8 cellular contexts compared by ENCODE assay signal in the genomic region with DNA sequence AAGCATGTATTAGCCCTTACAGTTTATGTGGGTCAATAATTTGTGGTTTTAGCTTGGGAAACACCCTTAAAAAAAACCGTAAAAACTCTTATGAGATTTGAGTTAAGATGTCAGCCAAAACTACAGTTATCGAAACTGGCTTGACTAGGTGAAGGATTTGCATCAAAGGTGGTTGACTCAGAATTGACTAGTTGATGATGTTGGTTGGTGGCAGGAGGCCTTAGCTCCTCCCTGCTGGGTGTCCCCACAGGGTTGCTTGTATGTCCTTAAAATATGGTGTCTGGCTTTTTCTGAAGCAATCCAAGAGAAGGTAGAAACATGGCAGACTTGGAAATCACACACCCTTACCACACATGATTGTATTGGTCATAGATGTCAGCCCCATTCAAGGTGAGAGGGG.
"Had no signal": no experiment of that assay in that cellular context is flagged by ENCODE, and none has a peak within 500 bp of the region (broad histone marks: within the 10 kb centered on the region; RNA-seq: fewer than 3 reads in every experiment).

No MANE protein-coding gene starts in this region.

- FAIRE-seq: HepG2, HTR-8/SVneo, K562 had no signal

- H3K9ac ChIP-seq: KMS-11 had no signal

- H3K4me2 ChIP-seq: KMS-11 had no signal

- H3K4me3 ChIP-seq: K562 had no signal

- ATAC-seq: HepG2, K562 had no signal

- H3K27ac ChIP-seq: HL-60, KMS-11 had no signal

- DNase-seq: IMR-90, KBM-7, KG1 had no signal
